9 cellular contexts compared by ENCODE assay signal in the genomic region with DNA sequence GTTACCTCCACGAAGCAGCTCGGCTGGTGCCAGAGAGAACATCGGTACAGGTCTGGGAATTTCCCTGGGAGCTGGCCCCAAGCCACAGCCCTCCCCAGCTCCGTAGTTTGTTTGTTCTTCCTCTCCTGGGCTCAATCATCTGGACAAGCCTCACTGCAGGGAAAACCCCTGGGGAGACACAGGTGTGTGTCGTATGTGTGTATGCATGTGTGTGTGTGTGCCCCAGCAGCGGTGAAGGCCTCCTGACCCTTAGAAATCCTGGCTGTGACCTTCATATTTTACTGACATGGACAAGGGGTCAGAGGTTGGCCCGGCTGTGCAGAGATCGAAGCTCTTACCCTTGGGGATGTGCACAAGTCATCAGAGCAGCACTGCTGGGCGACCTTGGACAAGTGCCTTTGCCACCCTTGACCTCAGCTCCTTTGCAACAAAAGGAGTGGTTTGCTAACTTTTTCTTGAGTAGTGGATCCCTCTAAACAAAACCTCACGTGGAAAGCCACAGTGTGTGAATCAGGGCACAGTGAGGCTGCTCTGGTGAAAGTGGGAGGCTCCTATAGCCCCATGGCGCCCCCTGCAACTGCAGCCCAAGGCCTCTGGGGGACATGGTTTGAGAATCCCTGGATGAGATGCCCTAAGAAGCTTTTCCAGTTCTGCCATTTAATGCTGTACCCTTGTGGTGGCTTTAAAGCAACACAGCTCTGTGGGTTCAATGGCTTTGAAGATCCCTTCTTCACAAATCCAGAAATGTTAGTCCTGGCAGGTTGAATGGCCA. TPM values are rescaled to one million over a fixed set of nuclear protein-coding genes. Genes with fewer than 3 reads are reported as not detected.
A peak's percentile ranks its signal among the peaks of the same experiment; 100 is the strongest.
DNase-seq lines count a peak whose midpoint lies in the region; ATAC-seq and TF ChIP-seq lines count a peak whose summit lies in the region.
"Had no signal": no experiment of that assay in that cellular context is flagged by ENCODE, and none has a peak within 500 bp of the region (broad histone marks: within the 10 kb centered on the region; RNA-seq: fewer than 3 reads in every experiment).

No MANE protein-coding gene starts in this region.

- no peak overlapping the region for H3K9ac ChIP-seq in mesenchymal stem cell (ENCODE audit: low read length)

- no peak overlapping the region for H3K4ac ChIP-seq in mesenchymal stem cell (ENCODE audit: low read depth in 1 of 2, low read length in 2 of 2)

- H3K4me3 ChIP-seq in astrocyte of the cerebellum (ENCODE audit: low read depth, low read length) (no peak overlapping the region), mucosa of descending colon (no peak overlapping the region), mesenchymal stem cell (ENCODE audit: insufficient read depth in 1 of 2, low read depth in 1 of 2, low read length in 2 of 2) (no peak overlapping the region)
- no peak overlapping the region for H3K4me3 ChIP-seq in CD8-positive, alpha-beta T cell (ENCODE audit: low read depth, low read length)

- no peak overlapping the region for H3K27ac ChIP-seq in CD8-positive, alpha-beta T cell (ENCODE audit: low read depth, low read length)
- no peak overlapping the region for H3K27ac ChIP-seq in mesenchymal stem cell (ENCODE audit: low read length, poor library complexity, severe bottlenecking)

- H2BK12ac ChIP-seq in mesenchymal stem cell (ENCODE audit: low read length in 2 of 2): no peak overlapping the region

- CTCF ChIA-PET in CD8-positive, alpha-beta T cell (lab: Charles Lee): interaction anchor here (1.2 to 2.2 kb wide), 5 partner anchors 44 to 238 kb away, joined by 4 to 12 read pairs (median 5); no protein-coding TSS in a partner anchor

- no peak overlapping the region for H4K8ac ChIP-seq in mesenchymal stem cell (ENCODE audit: low read length)

- no peaks in the 10 kb centered on the region for H3K79me1 ChIP-seq in mesenchymal stem cell (replicated peaks; ENCODE audit: low read length, poor library complexity, severe bottlenecking)

- peak overlapping the region in 1 of 4 donors; percentile 41 for H3K4me3 Mint-ChIP-seq in IgD-negative memory B cell
- no peak overlapping the region for H3K4me3 Mint-ChIP-seq in CD8-positive, alpha-beta T cell

- no peak overlapping the region for H3K14ac ChIP-seq in mesenchymal stem cell (ENCODE audit: low read length in 2 of 2)

- in situ Hi-C loops in astrocyte of the cerebellum (cut with HindIII; ENCODE audit: low sequenced_read_pairs): no loop called here

- H3K9me3 ChIP-seq in mucosa of descending colon (no peaks in the 10 kb centered on the region), mesenchymal stem cell (ENCODE audit: control insufficient read depth, low read length) (no peaks in the 10 kb centered on the region)
- H3K9me3 ChIP-seq in CD8-positive, alpha-beta T cell (ENCODE audit: low read length): no peaks in the 10 kb centered on the region

- DNase-seq in NCI-H1417 (lab: John Stamatoyannopoulos, UW): peak; percentile 43 to 82 (median 78)
- no peak for DNase-seq in NCI-H1417 treated with DMSO at 0.1 percent for 48 hours (lab: John Stamatoyannopoulos, UW)
- no peak for DNase-seq in astrocyte of the cerebellum (ENCODE audit: low read depth)
- DNase-seq in mucosa of descending colon: peak; percentile 56 to 68 (median 58)
- DNase-seq in CD8-positive, alpha-beta T cell: no peak
- no peak for DNase-seq in SHP77 treated with DMSO at 0.1 percent for 48 hours (lab: John Stamatoyannopoulos, UW)
- no peak for DNase-seq in mesenchymal stem cell

- TF ChIP-seq CTCF in astrocyte of the cerebellum (IDR thresholded peaks at IDR 0.05; ENCODE audit: low read depth, low read length, missing control alignments) (peak; percentile 36), mucosa of descending colon (IDR thresholded peaks at IDR 0.05) (no peak)
- TF ChIP-seq CTCF in CD8-positive, alpha-beta T cell (IDR thresholded peaks at IDR 0.05): no peak

- peaks cover 9% of the 10 kb centered on the region for H3K27me3 Mint-ChIP-seq in IgD-negative memory B cell
- peaks cover 14% of the 10 kb centered on the region for H3K27me3 Mint-ChIP-seq in CD8-positive, alpha-beta T cell (ENCODE audit: low read depth)

- no peak overlapping the region for H2BK15ac ChIP-seq in mesenchymal stem cell (ENCODE audit: low read depth, poor library complexity, severe bottlenecking)

- no peak overlapping the region for H2BK5ac ChIP-seq in mesenchymal stem cell (ENCODE audit: low read depth, low read length, poor library complexity, severe bottlenecking)

- intact Hi-C loops in mucosa of descending colon (cut with DNase I, micrococcal nuclease): no loop called here
- intact Hi-C loops in CD8-positive, alpha-beta T cell (cut with DNase I, micrococcal nuclease): no loop called here

- H3K4me2 ChIP-seq in mesenchymal stem cell (ENCODE audit: low read length, poor library complexity, severe bottlenecking): no peak overlapping the region

- WGBS in mesenchymal stem cell: 72% methylated on average over 11 of the region's 11 CpGs

- ATAC-seq in mucosa of descending colon: peak; percentile 53
- no peak for ATAC-seq in CD8-positive, alpha-beta T cell

- H3K36me3 Mint-ChIP-seq in IgD-negative memory B cell: peaks cover 9% of the 10 kb centered on the region
- H3K36me3 Mint-ChIP-seq in CD8-positive, alpha-beta T cell: peaks cover 23% of the 10 kb centered on the region

- H3K4me1 Mint-ChIP-seq in IgD-negative memory B cell: peaks cover 9 to 20% (median 16%) of the 10 kb centered on the region in 3 donors
- peaks cover 11% of the 10 kb centered on the region for H3K4me1 Mint-ChIP-seq in CD8-positive, alpha-beta T cell (ENCODE audit: low read depth)

- no peak overlapping the region for H4K91ac ChIP-seq in mesenchymal stem cell (ENCODE audit: low read length)

- no peak overlapping the region for H2AK5ac ChIP-seq in mesenchymal stem cell (ENCODE audit: low read length, severe bottlenecking)

- peak overlapping the region in 2 of 3 donors; percentile 41 to 89 for H3K27ac Mint-ChIP-seq in IgD-negative memory B cell
- no peak overlapping the region for H3K27ac Mint-ChIP-seq in CD8-positive, alpha-beta T cell

- H3K9me3 Mint-ChIP-seq in IgD-negative memory B cell: peaks cover 0 to 1% (median 0%) of the 10 kb centered on the region in 3 donors
- no peaks in the 10 kb centered on the region for H3K9me3 Mint-ChIP-seq in CD8-positive, alpha-beta T cell

- H3K4me1 ChIP-seq in mucosa of descending colon (ENCODE audit: low read depth): peaks cover 4% of the 10 kb centered on the region
- peaks cover 2% of the 10 kb centered on the region for H3K4me1 ChIP-seq in CD8-positive, alpha-beta T cell (ENCODE audit: insufficient read depth, low read length)
- peaks cover 4% of the 10 kb centered on the region for H3K4me1 ChIP-seq in mesenchymal stem cell (ENCODE audit: control insufficient read depth, insufficient read depth, low read depth, low read length)

- no peak overlapping the region for H2AFZ ChIP-seq in mesenchymal stem cell (ENCODE audit: low read depth, low read length)

- H3K23ac ChIP-seq in mesenchymal stem cell (ENCODE audit: low read length in 2 of 2): no peak overlapping the region

- no peak overlapping the region for H3K18ac ChIP-seq in mesenchymal stem cell (ENCODE audit: low read depth in 1 of 2, low read length in 2 of 2)

- H3K36me3 ChIP-seq in mucosa of descending colon (ENCODE audit: low read depth): no peaks in the 10 kb centered on the region
- no peaks in the 10 kb centered on the region for H3K36me3 ChIP-seq in CD8-positive, alpha-beta T cell (ENCODE audit: insufficient read depth, low read length)
- no peaks in the 10 kb centered on the region for H3K36me3 ChIP-seq in mesenchymal stem cell (ENCODE audit: control insufficient read depth in 1 of 2, insufficient read depth in 2 of 2, low read depth in 1 of 2, low read length in 2 of 2)

- H2BK120ac ChIP-seq in mesenchymal stem cell (ENCODE audit: low read depth, low read length): no peak overlapping the region

- H3K27me3 ChIP-seq in CD8-positive, alpha-beta T cell (ENCODE audit: insufficient read depth, low read length): peaks cover under 1% of the 10 kb centered on the region
- H3K27me3 ChIP-seq in mesenchymal stem cell (ENCODE audit: control insufficient read depth in 1 of 2, insufficient read depth in 1 of 2, low read length in 2 of 2): peaks cover 33 to 75% of the 10 kb centered on the region in 2 experiments

- POLR2A ChIA-PET in CD8-positive, alpha-beta T cell (lab: Charles Lee): no interaction called here

RNA-seq across cellular contexts. Expression of gene IL22RA1, which starts 12.3 kb away (rescaled TPM):
- not detected for polyA plus RNA-seq in IgD-negative memory B cell
- 10 to 100 TPM; 13.8 to 43.1 (median 28.2) TPM for total RNA-seq in mucosa of descending colon
- total RNA-seq in CD8-positive, alpha-beta T cell: not detected
- polyA plus RNA-seq in mesenchymal stem cell (2013, experiment 1 of 2): not detected
- polyA plus RNA-seq in mesenchymal stem cell (2013, experiment 2 of 2): not detected
- total RNA-seq: urinary bladder had no signal

RNA-seq across cellular contexts. Expression of gene IFNLR1, which starts 31.9 kb away (rescaled TPM):
- polyA plus RNA-seq in IgD-negative memory B cell: 11.5 TPM
- total RNA-seq in mucosa of descending colon: 10 to 100 TPM in 2 of 3 donors, 1 to 10 TPM in 1; 5.3 to 24.0 (median 18.8) TPM
- 1 to 10 TPM; 4.1 to 5.6 TPM for total RNA-seq in CD8-positive, alpha-beta T cell
- 0.12 TPM for polyA plus RNA-seq in mesenchymal stem cell (2013, experiment 1 of 2)
- polyA plus RNA-seq in mesenchymal stem cell (2013, experiment 2 of 2): 0.15 TPM

RNA-seq across cellular contexts. Expression of gene MYOM3, which starts 43.3 kb away (rescaled TPM):
- not detected for polyA plus RNA-seq in IgD-negative memory B cell
- total RNA-seq in mucosa of descending colon: 1 to 10 TPM; 2.6 to 3.4 (median 2.7) TPM
- total RNA-seq in CD8-positive, alpha-beta T cell: not detected
- polyA plus RNA-seq in mesenchymal stem cell (2013, experiment 1 of 2): not detected
- not detected for polyA plus RNA-seq in mesenchymal stem cell (2013, experiment 2 of 2)

Comparison
In these comparisons a context has a peak if more than half of its experiments do, and no peak if none do; other contexts are left out.
1. DNase-seq: peak in NCI-H1417 (3 of 3) and mucosa of descending colon (3 of 3); none in NCI-H1417 treated with DMSO at 0.1 percent for 48 hours (single experiment), astrocyte of the cerebellum (single experiment), CD8-positive, alpha-beta T cell (0 of 7), SHP77 treated with DMSO at 0.1 percent for 48 hours (single experiment) and mesenchymal stem cell (single experiment).
2. RNA of gene IL22RA1, which starts 12.3 kb away (total RNA-seq): 13.8 to 43.1 TPM in mucosa of descending colon; not detected in CD8-positive, alpha-beta T cell; every median in the first group is over 10 times any median in the second.